Comparison of ENCODE assay signal across 1 cellular context in the genomic region with DNA sequence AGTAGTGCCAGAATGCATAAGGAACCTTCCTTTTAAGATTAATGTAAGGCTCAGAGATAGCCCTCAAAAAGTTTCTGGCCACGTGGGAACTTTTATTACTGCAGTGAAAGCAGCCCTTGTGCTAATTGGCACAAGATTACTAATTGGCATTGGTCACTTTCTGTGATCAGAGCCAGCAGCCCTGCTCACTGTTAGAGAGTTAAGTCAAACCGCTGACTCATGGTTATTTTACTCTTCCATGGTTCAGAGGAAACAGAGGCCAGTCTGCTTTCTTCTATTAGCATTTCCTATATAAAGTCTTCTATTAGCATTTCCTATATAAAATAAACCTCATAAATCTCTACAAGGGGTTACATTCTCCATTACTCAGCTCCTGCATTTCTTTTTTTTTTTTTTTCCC.
TF ChIP-seq lines count a peak whose summit lies in the region.

No MANE protein-coding gene starts in this region.

TF ChIP-seq in K562, 482 proteins besides CTCF, POLR2A, EP300 and RAD21:
- TF ChIP-seq CXXC5 (CRISPR knock-in tag; IDR thresholded peaks at IDR 0.05) (no peak), MTA3 (IDR thresholded peaks at IDR 0.05; ENCODE audit: borderline replicate concordance) (no peak), ZNF239 (CRISPR knock-in tag; IDR thresholded peaks at IDR 0.05) (no peak), MIER1 (IDR thresholded peaks at IDR 0.05; ENCODE audit: low read depth) (no peak), NFE2 (IDR thresholded peaks at IDR 0.05; ENCODE audit: low read depth) (0 out of 2 replicates have a peak, but pooled peaks have one; percentile 47), TAF7 (tag; IDR thresholded peaks at IDR 0.05) (no peak), HMG20A (CRISPR knock-in tag; conservative IDR thresholded peaks at IDR 0.05) (no peak), ZNF316 (IDR thresholded peaks at IDR 0.05) (peak; percentile 94), ETV6 (IDR thresholded peaks at IDR 0.05; ENCODE audit: borderline replicate concordance in 1 of 2, low read depth in 2 of 2, low read length in 1 of 2) (no peak), ETV6 (CRISPR knock-in tag; IDR thresholded peaks at IDR 0.05; ENCODE audit: borderline replicate concordance) (no peak), ZC3H4 (CRISPR knock-in tag; IDR thresholded peaks at IDR 0.05; ENCODE audit: borderline replicate concordance) (no peak), ZNF175 (CRISPR knock-in tag; IDR thresholded peaks at IDR 0.05; ENCODE audit: low read depth) (no peak), MAFG (tag; conservative IDR thresholded peaks at IDR 0.05) (peak; percentile 89), MAFK (IDR thresholded peaks at IDR 0.05; ENCODE audit: low read length) (peak; percentile 87), C11orf30 (IDR thresholded peaks at IDR 0.05; ENCODE audit: low read depth) (peak; percentile 89), CSDE1 (IDR thresholded peaks at IDR 0.05) (no peak), BACH1 (tag; IDR thresholded peaks at IDR 0.05) (no peak), KDM5B (IDR thresholded peaks at IDR 0.05; ENCODE audit: insufficient replicate concordance, low read depth, low read length) (no peak), NFE2L1 (tag; IDR thresholded peaks at IDR 0.05; ENCODE audit: borderline replicate concordance, low read depth) (0 out of 2 replicates have a peak, but pooled peaks have one; percentile 8), MAFF (IDR thresholded peaks at IDR 0.05; ENCODE audit: low read length) (peak; percentile 89), ZNF778 (CRISPR knock-in tag; IDR thresholded peaks at IDR 0.05) (no peak), ZNF695 (CRISPR knock-in tag; IDR thresholded peaks at IDR 0.05) (no peak), ARHGAP35 (IDR thresholded peaks at IDR 0.05; ENCODE audit: partially characterized antibody) (no peak), HMG20B (CRISPR knock-in tag; IDR thresholded peaks at IDR 0.05) (no peak), KHSRP (IDR thresholded peaks at IDR 0.05) (no peak), BCOR (IDR thresholded peaks at IDR 0.05) (no peak), BHLHE40 (IDR thresholded peaks at IDR 0.05; ENCODE audit: low read length) (no peak)
- TF ChIP-seq, protein P1, sequence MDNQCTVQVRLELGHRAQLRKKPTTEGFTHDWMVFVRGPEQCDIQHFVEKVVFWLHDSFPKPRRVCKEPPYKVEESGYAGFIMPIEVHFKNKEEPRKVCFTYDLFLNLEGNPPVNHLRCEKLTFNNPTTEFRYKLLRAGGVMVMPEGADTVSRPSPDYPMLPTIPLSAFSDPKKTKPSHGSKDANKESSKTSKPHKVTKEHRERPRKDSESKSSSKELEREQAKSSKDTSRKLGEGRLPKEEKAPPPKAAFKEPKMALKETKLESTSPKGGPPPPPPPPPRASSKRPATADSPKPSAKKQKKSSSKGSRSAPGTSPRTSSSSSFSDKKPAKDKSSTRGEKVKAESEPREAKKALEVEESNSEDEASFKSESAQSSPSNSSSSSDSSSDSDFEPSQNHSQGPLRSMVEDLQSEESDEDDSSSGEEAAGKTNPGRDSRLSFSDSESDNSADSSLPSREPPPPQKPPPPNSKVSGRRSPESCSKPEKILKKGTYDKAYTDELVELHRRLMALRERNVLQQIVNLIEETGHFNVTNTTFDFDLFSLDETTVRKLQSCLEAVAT (IDR thresholded peaks at IDR 0.05) = no peak
- TF ChIP-seq, protein P2, sequence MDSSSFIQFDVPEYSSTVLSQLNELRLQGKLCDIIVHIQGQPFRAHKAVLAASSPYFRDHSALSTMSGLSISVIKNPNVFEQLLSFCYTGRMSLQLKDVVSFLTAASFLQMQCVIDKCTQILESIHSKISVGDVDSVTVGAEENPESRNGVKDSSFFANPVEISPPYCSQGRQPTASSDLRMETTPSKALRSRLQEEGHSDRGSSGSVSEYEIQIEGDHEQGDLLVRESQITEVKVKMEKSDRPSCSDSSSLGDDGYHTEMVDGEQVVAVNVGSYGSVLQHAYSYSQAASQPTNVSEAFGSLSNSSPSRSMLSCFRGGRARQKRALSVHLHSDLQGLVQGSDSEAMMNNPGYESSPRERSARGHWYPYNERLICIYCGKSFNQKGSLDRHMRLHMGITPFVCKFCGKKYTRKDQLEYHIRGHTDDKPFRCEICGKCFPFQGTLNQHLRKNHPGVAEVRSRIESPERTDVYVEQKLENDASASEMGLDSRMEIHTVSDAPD (CRISPR knock-in tag; IDR thresholded peaks at IDR 0.05) = no peak
- TF ChIP-seq, protein P3, sequence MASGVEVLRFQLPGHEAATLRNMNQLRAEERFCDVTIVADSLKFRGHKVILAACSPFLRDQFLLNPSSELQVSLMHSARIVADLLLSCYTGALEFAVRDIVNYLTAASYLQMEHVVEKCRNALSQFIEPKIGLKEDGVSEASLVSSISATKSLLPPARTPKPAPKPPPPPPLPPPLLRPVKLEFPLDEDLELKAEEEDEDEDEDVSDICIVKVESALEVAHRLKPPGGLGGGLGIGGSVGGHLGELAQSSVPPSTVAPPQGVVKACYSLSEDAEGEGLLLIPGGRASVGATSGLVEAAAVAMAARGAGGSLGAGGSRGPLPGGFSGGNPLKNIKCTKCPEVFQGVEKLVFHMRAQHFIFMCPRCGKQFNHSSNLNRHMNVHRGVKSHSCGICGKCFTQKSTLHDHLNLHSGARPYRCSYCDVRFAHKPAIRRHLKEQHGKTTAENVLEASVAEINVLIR (CRISPR knock-in tag; IDR thresholded peaks at IDR 0.05) = no peak
- TF ChIP-seq, protein P4, sequence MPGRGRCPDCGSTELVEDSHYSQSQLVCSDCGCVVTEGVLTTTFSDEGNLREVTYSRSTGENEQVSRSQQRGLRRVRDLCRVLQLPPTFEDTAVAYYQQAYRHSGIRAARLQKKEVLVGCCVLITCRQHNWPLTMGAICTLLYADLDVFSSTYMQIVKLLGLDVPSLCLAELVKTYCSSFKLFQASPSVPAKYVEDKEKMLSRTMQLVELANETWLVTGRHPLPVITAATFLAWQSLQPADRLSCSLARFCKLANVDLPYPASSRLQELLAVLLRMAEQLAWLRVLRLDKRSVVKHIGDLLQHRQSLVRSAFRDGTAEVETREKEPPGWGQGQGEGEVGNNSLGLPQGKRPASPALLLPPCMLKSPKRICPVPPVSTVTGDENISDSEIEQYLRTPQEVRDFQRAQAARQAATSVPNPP (IDR thresholded peaks at IDR 0.05; ENCODE audit: borderline replicate concordance, insufficient read depth, insufficient read length) = no peak
- TF ChIP-seq, protein P5, sequence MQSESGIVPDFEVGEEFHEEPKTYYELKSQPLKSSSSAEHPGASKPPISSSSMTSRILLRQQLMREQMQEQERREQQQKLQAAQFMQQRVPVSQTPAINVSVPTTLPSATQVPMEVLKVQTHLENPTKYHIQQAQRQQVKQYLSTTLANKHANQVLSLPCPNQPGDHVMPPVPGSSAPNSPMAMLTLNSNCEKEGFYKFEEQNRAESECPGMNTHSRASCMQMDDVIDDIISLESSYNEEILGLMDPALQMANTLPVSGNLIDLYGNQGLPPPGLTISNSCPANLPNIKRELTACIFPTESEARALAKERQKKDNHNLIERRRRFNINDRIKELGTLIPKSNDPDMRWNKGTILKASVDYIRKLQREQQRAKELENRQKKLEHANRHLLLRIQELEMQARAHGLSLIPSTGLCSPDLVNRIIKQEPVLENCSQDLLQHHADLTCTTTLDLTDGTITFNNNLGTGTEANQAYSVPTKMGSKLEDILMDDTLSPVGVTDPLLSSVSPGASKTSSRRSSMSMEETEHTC (IDR thresholded peaks at IDR 0.05) = no peak
